In the genomic region with DNA sequence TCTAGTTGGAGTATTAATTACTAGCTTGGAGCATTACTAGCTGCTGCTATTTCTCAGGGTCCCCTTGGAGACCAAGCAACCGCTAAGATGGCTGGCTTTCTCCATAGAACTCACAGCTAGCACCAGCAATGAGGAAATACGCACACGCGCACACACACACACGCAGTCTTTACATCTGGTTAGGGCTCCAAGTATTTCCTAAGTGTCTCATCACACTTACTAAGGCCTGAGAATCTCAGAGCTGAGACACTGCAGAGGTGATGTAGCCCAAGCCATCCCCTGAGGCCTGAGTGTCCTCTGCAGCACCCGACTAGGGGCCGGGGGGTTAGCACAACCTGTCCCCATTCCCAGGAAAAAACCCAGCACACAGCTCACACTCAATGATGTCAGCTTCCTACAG, we compare ENCODE assay signal across 16 cellular contexts. TPM values are rescaled to one million over a fixed set of nuclear protein-coding genes. Genes with fewer than 3 reads are reported as not detected.
A peak's percentile ranks its signal among the peaks of the same experiment; 100 is the strongest.
DNase-seq lines count a peak whose midpoint lies in the region; ATAC-seq and TF ChIP-seq lines count a peak whose summit lies in the region.
"Had no signal": no experiment of that assay in that cellular context is flagged by ENCODE, and none has a peak within 500 bp of the region (broad histone marks: within the 10 kb centered on the region; RNA-seq: fewer than 3 reads in every experiment).

No MANE protein-coding gene starts in this region.

- H3K14ac ChIP-seq in neuronal stem cell (ENCODE audit: low read length) = no peak overlapping the region

- H2AK5ac ChIP-seq in neuronal stem cell (ENCODE audit: low read depth, low read length) = no peak overlapping the region

- TF ChIP-seq POLR2A in sigmoid colon (IDR thresholded peaks at IDR 0.05) = no peak

- H3K4me3 ChIP-seq in neuronal stem cell (ENCODE audit: low read length in 2 of 2) (no peak overlapping the region), sigmoid colon (no peak overlapping the region)
- H3K4me3 ChIP-seq: adrenal gland had no signal

- no peak for ATAC-seq in CD4-positive, alpha-beta T cell (ENCODE audit: poor library complexity)
- no peak for ATAC-seq in HG03196 (IDR thresholded peaks at IDR 0.05; ENCODE audit: unreplicated experiment)

- H3K27me3 Mint-ChIP-seq in CD4-positive, alpha-beta T cell = no peaks in the 10 kb centered on the region
- H3K27me3 Mint-ChIP-seq in glutamatergic neuron (ENCODE audit: unreplicated experiment) = peaks cover 2% of the 10 kb centered on the region

- no peak for DNase-seq in CD4-positive, alpha-beta T cell
- DNase-seq in MV-4-11 (lab: John Stamatoyannopoulos, UW) (peak; percentile 7), neuronal stem cell (ENCODE audit: low spot score) (no peak), glutamatergic neuron (no peak), HK-2 (ENCODE audit: unreplicated experiment) (no peak), sigmoid colon (no peak)
- DNase-seq: activated CD4-positive, alpha-beta T cell treated with anti-CD3 and anti-CD28 coated beads, Interleukin-2, amount 50 U/mL, for 4 hours; adrenal gland; foreskin melanocyte; H9; MM.1S; NCI-H2171; retina; T-helper 2 cell had no signal

- no peaks in the 10 kb centered on the region for H3K9me3 ChIP-seq in CD4-positive, alpha-beta T cell (ENCODE audit: control insufficient read depth, low read length)
- H3K9me3 ChIP-seq in neuronal stem cell (replicated peaks in 1 of 2; ENCODE audit: control insufficient read depth in 2 of 2, insufficient read depth in 1 of 2, low read depth in 1 of 2, low read length in 2 of 2) = no peaks in the 10 kb centered on the region
- H3K9me3 ChIP-seq in sigmoid colon = no peaks in the 10 kb centered on the region
- H3K9me3 ChIP-seq: adrenal gland had no signal

- peaks cover 93% of the 10 kb centered on the region for H3K4me1 Mint-ChIP-seq in CD4-positive, alpha-beta T cell (ENCODE audit: low read depth)
- peaks cover 25% of the 10 kb centered on the region for H3K4me1 Mint-ChIP-seq in glutamatergic neuron (ENCODE audit: low read depth, unreplicated experiment)

- H3K9ac ChIP-seq in neuronal stem cell (ENCODE audit: low read depth, low read length, poor library complexity) = no peak overlapping the region

- peak overlapping the region; percentile 36 for H3K27ac ChIP-seq in CD4-positive, alpha-beta T cell (ENCODE audit: low read depth, low read length)
- H3K27ac ChIP-seq in cingulate gyrus (ENCODE audit: low read depth, low read length) = peak overlapping the region; percentile 40
- H3K27ac ChIP-seq in neuronal stem cell (replicated peaks; ENCODE audit: low read length) = no peak overlapping the region
- peak overlapping the region in 1 of 4 donors; percentile 52 for H3K27ac ChIP-seq in sigmoid colon

- H3K9me3 Mint-ChIP-seq in CD4-positive, alpha-beta T cell = no peaks in the 10 kb centered on the region
- H3K9me3 Mint-ChIP-seq in glutamatergic neuron (ENCODE audit: unreplicated experiment) = peaks cover 4% of the 10 kb centered on the region

- H3K36me3 ChIP-seq in neuronal stem cell (replicated peaks in 1 of 2; ENCODE audit: control insufficient read depth in 2 of 2, insufficient read depth in 2 of 2, low read length in 2 of 2) (no peaks in the 10 kb centered on the region), sigmoid colon (no peaks in the 10 kb centered on the region)
- H3K36me3 ChIP-seq: adrenal gland had no signal

- TF ChIP-seq EP300 in sigmoid colon (IDR thresholded peaks at IDR 0.05) = no peak

- H2BK12ac ChIP-seq in neuronal stem cell (ENCODE audit: low read length) = no peak overlapping the region

- H3K27me3 ChIP-seq in CD4-positive, alpha-beta T cell (ENCODE audit: control insufficient read depth, insufficient read depth, low read length) = no peaks in the 10 kb centered on the region
- H3K27me3 ChIP-seq in neuronal stem cell (ENCODE audit: control insufficient read depth in 3 of 3, insufficient read depth in 3 of 3, low read depth in 1 of 3, low read length in 3 of 3) = no peaks in the 10 kb centered on the region
- no peaks in the 10 kb centered on the region for H3K27me3 ChIP-seq in sigmoid colon
- H3K27me3 ChIP-seq: adrenal gland had no signal

- no peak overlapping the region for H3K23ac ChIP-seq in neuronal stem cell (ENCODE audit: low read depth, low read length, poor library complexity)

- H3K36me3 Mint-ChIP-seq in CD4-positive, alpha-beta T cell (ENCODE audit: low read depth) = peaks cover 91% of the 10 kb centered on the region
- H3K36me3 Mint-ChIP-seq in glutamatergic neuron (ENCODE audit: unreplicated experiment) = no peaks in the 10 kb centered on the region

- POLR2A ChIA-PET in CD4-positive, alpha-beta T cell (lab: Charles Lee) = interaction anchor here (0.8 to 1.4 kb wide), 6 partner anchors 9 to 39 kb away, joined by 3 read pairs; no protein-coding TSS in a partner anchor

- H3K4me2 ChIP-seq in neuronal stem cell (ENCODE audit: insufficient read depth, low read length, poor library complexity, severe bottlenecking) = no peak overlapping the region

- whole genome bisulfite sequencing in neuronal stem cell (ENCODE audit: extremely low coverage in 2 of 2, insufficient read length in 2 of 2, insufficient replicate concordance in 1 of 2), 2 donors = no CpG with 5 or more reads among the region's 7 CpGs
- WGBS in sigmoid colon, 2 donors = 92 to 93% methylated on average over 7 of the region's 7 CpGs

- H2BK120ac ChIP-seq in neuronal stem cell (ENCODE audit: low read depth, low read length) = no peak overlapping the region

- H3K4me1 ChIP-seq in neuronal stem cell (ENCODE audit: control insufficient read depth in 2 of 2, insufficient read depth in 1 of 2, low read depth in 1 of 2, low read length in 2 of 2) (peaks cover 5 to 10% of the 10 kb centered on the region in 2 donors), sigmoid colon (peaks cover 0 to 94% (median 89%) of the 10 kb centered on the region in 4 donors)

- CTCF ChIA-PET in CD4-positive, alpha-beta T cell (lab: Charles Lee) = interaction anchor here (0.6 to 3.3 kb wide), 4 partner anchors 8 to 149 kb away, joined by 3 to 15 read pairs (median 3); no protein-coding TSS in a partner anchor

- peak overlapping the region; percentile 78 for H3K4me3 Mint-ChIP-seq in CD4-positive, alpha-beta T cell
- no peak overlapping the region for H3K4me3 Mint-ChIP-seq in glutamatergic neuron (ENCODE audit: unreplicated experiment)
- H3K4me3 Mint-ChIP-seq: H9 had no signal

- H2AFZ ChIP-seq in neuronal stem cell (ENCODE audit: low read length) = no peak overlapping the region

- no peak overlapping the region for H2BK15ac ChIP-seq in neuronal stem cell (ENCODE audit: low read length)

- no peak overlapping the region for H3K4ac ChIP-seq in neuronal stem cell (ENCODE audit: low read length)

- H3K27ac Mint-ChIP-seq in CD4-positive, alpha-beta T cell = peak overlapping the region; percentile 98
- H3K27ac Mint-ChIP-seq in glutamatergic neuron (ENCODE audit: unreplicated experiment) = no peak overlapping the region
- H3K27ac Mint-ChIP-seq: H9 had no signal

- H3K18ac ChIP-seq in neuronal stem cell (ENCODE audit: low read length) = no peak overlapping the region

- H3K79me1 ChIP-seq in neuronal stem cell (ENCODE audit: low read depth, low read length) = no peaks in the 10 kb centered on the region

- intact Hi-C loops in CD4-positive, alpha-beta T cell (cut with DNase I, micrococcal nuclease) = loop anchor here in 1 of 2 experiments (2.0 kb wide), 1 partner anchor 16 kb away; no protein-coding TSS in a partner anchor
- intact Hi-C loops in sigmoid colon (cut with DNase I) = no loop called here

- peak overlapping the region; percentile 94 for H4K8ac ChIP-seq in neuronal stem cell (ENCODE audit: low read depth, low read length)

- H4K91ac ChIP-seq in neuronal stem cell (ENCODE audit: low read depth, low read length, poor library complexity) = no peak overlapping the region

- TF ChIP-seq CTCF in CD4-positive, alpha-beta T cell (IDR thresholded peaks at IDR 0.05) = no peak
- TF ChIP-seq CTCF in glutamatergic neuron (IDR thresholded peaks at IDR 0.05; ENCODE audit: partially characterized antibody, unreplicated experiment) = no peak
- TF ChIP-seq CTCF in sigmoid colon (IDR thresholded peaks at IDR 0.05) = no peak

- no peak overlapping the region for H2BK5ac ChIP-seq in neuronal stem cell (ENCODE audit: low read length)

RNA-seq across cellular contexts. Expression of gene ITPKB, which starts 42.5 kb away (rescaled TPM):
- 100 to 1,000 TPM; 565 to 583 TPM for total RNA-seq in CD4-positive, alpha-beta T cell
- polyA plus RNA-seq in neuronal stem cell (2013, experiment 1 of 2) = 6.8 TPM
- 7.0 TPM for polyA plus RNA-seq in neuronal stem cell (2013, experiment 2 of 2)
- total RNA-seq in glutamatergic neuron (ENCODE audit: unreplicated experiment) = 0.34 TPM
- total RNA-seq in sigmoid colon = 10 to 100 TPM; 52.4 to 80.9 (median 61.7) TPM
- polyA plus RNA-seq in sigmoid colon = 10 to 100 TPM in 1 of 3 donors, 1 to 10 TPM in 2; 1.4 to 20.4 (median 4.2) TPM

Comparison
In these comparisons a context has a peak if more than half of its experiments do, and no peak if none do; other contexts are left out.
1. RNA of gene ITPKB, which starts 42.5 kb away (total RNA-seq): 565 to 583 TPM in CD4-positive, alpha-beta T cell and 52.4 to 80.9 TPM in sigmoid colon; 0.34 TPM in glutamatergic neuron (single experiment); every median in the first group is over 10 times any median in the second.